In genomic region chr2:53473236-53473635, GRCh38 we compare ENCODE assay signal across 11 cellular contexts.
DNase-seq lines count a peak whose midpoint lies in the region; ATAC-seq, FAIRE-seq and TF ChIP-seq lines count a peak whose summit lies in the region.
"Had no signal": no experiment of that assay in that cellular context is flagged by ENCODE, and none has a peak within 500 bp of the region (broad histone marks: within the 10 kb centered on the region; RNA-seq: fewer than 3 reads in every experiment).

No MANE protein-coding gene starts in this region.

- H3K27me3 ChIP-seq in right atrium auricular region (no peaks in the 10 kb centered on the region), bronchial epithelial cell (ENCODE audit: control insufficient read depth, insufficient read depth, low read length) (no peaks in the 10 kb centered on the region)

- H3K36me3 ChIP-seq in right atrium auricular region (no peaks in the 10 kb centered on the region), bronchial epithelial cell (ENCODE audit: control insufficient read depth, insufficient read depth, low read length) (no peaks in the 10 kb centered on the region)

- no peaks in the 10 kb centered on the region for H3K36me3 Mint-ChIP-seq in CD14-positive monocyte
- H3K36me3 Mint-ChIP-seq: activated naive CD4-positive, alpha-beta T cell treated with anti-CD3 and anti-CD28 coated beads, Interleukin-2, amount 50 U/mL, for 24 hours; CD4-positive, alpha-beta memory T cell; natural killer cell treated with Interleukin-12 subunit alpha and Interleukin-12 subunit beta and Interleukin-15 and Interleukin-18, amount 100 ng/mL, for 72 hours had no signal

- H3K27me3 Mint-ChIP-seq in CD14-positive monocyte (ENCODE audit: low read depth in 3 of 3) = no peaks in the 10 kb centered on the region
- H3K27me3 Mint-ChIP-seq: activated naive CD4-positive, alpha-beta T cell treated with anti-CD3 and anti-CD28 coated beads, Interleukin-2, amount 50 U/mL, for 24 hours had no signal

- intact Hi-C loops in Right ventricle myocardium superior (cut with DNase I) = no loop called here
- intact Hi-C loops in CD14-positive monocyte (cut with micrococcal nuclease) = no loop called here

- peak; percentile 43 for FAIRE-seq in bronchial epithelial cell (lab: Jason Lieb, UNC)

- no peak overlapping the region for H3K4me3 Mint-ChIP-seq in CD14-positive monocyte
- H3K4me3 Mint-ChIP-seq: activated naive CD4-positive, alpha-beta T cell treated with anti-CD3 and anti-CD28 coated beads, Interleukin-2, amount 50 U/mL, for 24 hours; CD4-positive, alpha-beta memory T cell; natural killer cell treated with Interleukin-12 subunit alpha and Interleukin-12 subunit beta and Interleukin-15 and Interleukin-18, amount 100 ng/mL, for 72 hours had no signal

- no peaks in the 10 kb centered on the region for H3K4me1 Mint-ChIP-seq in CD14-positive monocyte
- H3K4me1 Mint-ChIP-seq: activated naive CD4-positive, alpha-beta T cell treated with anti-CD3 and anti-CD28 coated beads, Interleukin-2, amount 50 U/mL, for 24 hours; CD4-positive, alpha-beta memory T cell had no signal

- no peak overlapping the region for H3K27ac Mint-ChIP-seq in CD14-positive monocyte
- H3K27ac Mint-ChIP-seq: activated naive CD4-positive, alpha-beta T cell treated with anti-CD3 and anti-CD28 coated beads, Interleukin-2, amount 50 U/mL, for 24 hours; CD4-positive, alpha-beta memory T cell; natural killer cell treated with Interleukin-12 subunit alpha and Interleukin-12 subunit beta and Interleukin-15 and Interleukin-18, amount 100 ng/mL, for 72 hours had no signal

- H3K9me3 Mint-ChIP-seq in CD14-positive monocyte = peaks cover 0 to 6% (median 0%) of the 10 kb centered on the region in 7 donors
- H3K9me3 Mint-ChIP-seq: activated naive CD4-positive, alpha-beta T cell treated with anti-CD3 and anti-CD28 coated beads, Interleukin-2, amount 50 U/mL, for 24 hours; natural killer cell treated with Interleukin-12 subunit alpha and Interleukin-12 subunit beta and Interleukin-15 and Interleukin-18, amount 100 ng/mL, for 72 hours had no signal

- DNase-seq in Right ventricle myocardium superior (no peak), right atrium auricular region (ENCODE audit: low spot score) (no peak), NCI-H1417 treated with DMSO at 0.1 percent for 48 hours (lab: John Stamatoyannopoulos, UW) (peak; percentile 14), bronchial epithelial cell (ENCODE audit: low read depth) (no peak), GM10248 (ENCODE audit: extremely low spot score) (no peak), Ammon's horn (ENCODE audit: low spot score) (no peak), CD14-positive monocyte (ENCODE audit: low spot score) (no peak)
- DNase-seq: CD4-positive, alpha-beta memory T cell had no signal

- H3K4me3 ChIP-seq in right atrium auricular region = no peak overlapping the region
- no peak overlapping the region for H3K4me3 ChIP-seq in bronchial epithelial cell (ENCODE audit: low read depth, low read length)

- ATAC-seq in Right ventricle myocardium superior (ENCODE audit: poor library complexity) (peak; percentile 71), GM19452 (IDR thresholded peaks at IDR 0.05; ENCODE audit: unreplicated experiment) (no peak)
- ATAC-seq: natural killer cell treated with Interleukin-12 subunit alpha and Interleukin-12 subunit beta and Interleukin-15 and Interleukin-18, amount 100 ng/mL, for 72 hours had no signal

- H3K9me3 ChIP-seq in right atrium auricular region = no peaks in the 10 kb centered on the region

- TF ChIP-seq CTCF in right atrium auricular region (IDR thresholded peaks at IDR 0.05) (no peak), bronchial epithelial cell (IDR thresholded peaks at IDR 0.05; ENCODE audit: insufficient read depth, low read length, severe bottlenecking) (peak; percentile 23), GM10248 (IDR thresholded peaks at IDR 0.05; ENCODE audit: control extremely low read depth, extremely low read depth, low read depth, missing control alignments) (no peak), CD14-positive monocyte (IDR thresholded peaks at IDR 0.05) (no peak)

- no peak overlapping the region for H3K27ac ChIP-seq in right atrium auricular region

- H3K4me1 ChIP-seq in right atrium auricular region = no peaks in the 10 kb centered on the region

- POLR2A ChIA-PET in GM10248 (lab: Yijun Ruan, JAX) = no interaction called here

- CTCF ChIA-PET in GM10248 (lab: Yijun Ruan, JAX) = interaction anchor here (0.8 kb wide), 1 partner anchor 10 kb away, joined by 4 read pairs; no protein-coding TSS in a partner anchor
